ENCODE assay signal across 29 cellular contexts in the genomic region with DNA sequence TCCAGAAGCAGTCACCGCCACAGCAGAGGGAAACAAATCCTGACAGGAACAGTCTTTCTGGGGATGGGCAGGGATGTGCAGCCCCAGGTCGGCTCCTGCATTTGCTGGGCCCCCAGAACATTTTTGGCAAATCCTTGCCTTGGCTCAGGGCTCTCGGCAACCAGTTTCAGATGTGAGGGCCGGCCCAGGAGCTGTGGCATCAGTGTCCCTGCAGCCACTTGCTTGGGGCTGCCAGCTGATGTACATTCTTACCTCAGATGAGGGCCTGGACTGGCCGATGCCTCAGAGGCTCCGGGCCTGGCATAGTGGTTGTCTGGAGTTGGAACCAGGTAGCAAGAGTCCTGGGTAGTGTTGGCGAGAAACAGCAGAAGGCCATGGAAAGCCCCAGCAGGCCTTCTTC.
"Had no signal": no experiment of that assay in that cellular context is flagged by ENCODE, and none has a peak within 500 bp of the region (broad histone marks: within the 10 kb centered on the region; RNA-seq: fewer than 3 reads in every experiment).

No MANE protein-coding gene starts in this region.

- H3K4me3 Mint-ChIP-seq: activated B cell treated with CpG ODN at 0.5 μM for 24 hours; activated CD8-positive, alpha-beta memory T cell treated with anti-CD3 and anti-CD28 coated beads, Interleukin-2, amount 10 ng/mL, durations not matched to agents 7 days and 5 days; activated CD8-positive, alpha-beta T cell treated with anti-CD3 and anti-CD28 coated beads, Interleukin-2, amount 10 ng/mL, durations not matched to agents 7 days and 5 days; activated naive CD8-positive, alpha-beta T cell; dendritic cell treated with granulocyte-macrophage colony-stimulating factor and Interleukin-4, amounts not matched to agents 40 ng/mL and 50 ng/mL, for 4 days; endodermal cell; nephron progenitor cell; stimulated activated naive B cell treated with anti-CD40 and anti-IgM and Interleukin-4, amounts not matched to agents 10 μg/mL and 1 μg/mL and 100 μg/mL, for 72 hours; T-helper 2 cell treated with Interferon-gamma antibody and Interleukin-4, amounts not matched to agents 5 μg/mL and 100 μg/mL, for 36 hours had no signal

- ATAC-seq: activated CD8-positive, alpha-beta memory T cell treated with anti-CD3 and anti-CD28 coated beads, Interleukin-2, amount 10 ng/mL, durations not matched to agents 7 days and 5 days; activated CD8-positive, alpha-beta T cell treated with anti-CD3 and anti-CD28 coated beads, Interleukin-2, amount 10 ng/mL, durations not matched to agents 7 days and 5 days; esophagus mucosa; left colon; sciatic nerve; stimulated activated naive B cell treated with anti-CD40 and anti-IgM and Interleukin-4, amounts not matched to agents 10 μg/mL and 1 μg/mL and 100 μg/mL, for 72 hours had no signal

- H3K27me3 ChIP-seq: ovary, suprapubic skin, tibial nerve had no signal

- DNase-seq: activated B cell treated with CpG ODN at 0.5 μM for 24 hours; activated CD8-positive, alpha-beta memory T cell treated with anti-CD3 and anti-CD28 coated beads, Interleukin-2, amount 10 ng/mL, durations not matched to agents 7 days and 5 days; activated CD8-positive, alpha-beta T cell treated with anti-CD3 and anti-CD28 coated beads, Interleukin-2, amount 10 ng/mL, durations not matched to agents 7 days and 5 days; activated effector memory CD4-positive, alpha-beta T cell treated with Interleukin-2 at 50 U/mL for 16 hours; activated naive CD4-positive, alpha-beta T cell treated with Interleukin-2 at 50 U/mL for 16 hours; central memory CD4-positive, alpha-beta T cell; endodermal cell; foreskin fibroblast; head of caudate nucleus; hippocampal formation; left colon; mammary epithelial cell; nephron progenitor cell; ovary; stimulated activated CD4-positive, alpha-beta T cell treated with anti-CD3 and anti-CD28 coated beads, Interleukin-12 subunit alpha, Interleukin-12 subunit beta, amount 100 ng/mL, for 4 hours; stimulated activated CD4-positive, alpha-beta T cell treated with anti-CD3 and anti-CD28 coated beads, Interleukin-4, amount 100 ng/mL, for 24 hours; stimulated activated naive B cell treated with anti-CD40 and anti-IgM and Interleukin-4, amounts not matched to agents 10 μg/mL and 1 μg/mL and 100 μg/mL, for 72 hours; T-helper 1 cell had no signal

- H3K9me3 Mint-ChIP-seq: activated B cell treated with CpG ODN at 0.5 μM for 24 hours; dendritic cell treated with granulocyte-macrophage colony-stimulating factor and Interleukin-4, amounts not matched to agents 40 ng/mL and 50 ng/mL, for 4 days; endodermal cell; nephron progenitor cell; stimulated activated naive B cell treated with anti-CD40 and anti-IgM and Interleukin-4, amounts not matched to agents 10 μg/mL and 1 μg/mL and 100 μg/mL, for 72 hours; T-helper 2 cell treated with Interferon-gamma antibody and Interleukin-4, amounts not matched to agents 5 μg/mL and 100 μg/mL, for 36 hours had no signal

- H3K27ac Mint-ChIP-seq: activated B cell treated with CpG ODN at 0.5 μM for 24 hours; activated CD8-positive, alpha-beta memory T cell treated with anti-CD3 and anti-CD28 coated beads, Interleukin-2, amount 10 ng/mL, durations not matched to agents 7 days and 5 days; activated CD8-positive, alpha-beta T cell treated with anti-CD3 and anti-CD28 coated beads, Interleukin-2, amount 10 ng/mL, durations not matched to agents 7 days and 5 days; endodermal cell; progenitor cell of endocrine pancreas; stimulated activated naive B cell treated with anti-CD40 and anti-IgM and Interleukin-4, amounts not matched to agents 10 μg/mL and 1 μg/mL and 100 μg/mL, for 72 hours; T-helper 2 cell treated with Interferon-gamma antibody and Interleukin-4, amounts not matched to agents 5 μg/mL and 100 μg/mL, for 36 hours had no signal

- H3K36me3 ChIP-seq: ovary had no signal

- H3K27me3 Mint-ChIP-seq: activated B cell treated with CpG ODN at 0.5 μM for 24 hours; activated CD8-positive, alpha-beta memory T cell treated with anti-CD3 and anti-CD28 coated beads, Interleukin-2, amount 10 ng/mL, durations not matched to agents 7 days and 5 days; activated naive CD8-positive, alpha-beta T cell; dendritic cell treated with granulocyte-macrophage colony-stimulating factor and Interleukin-4, amounts not matched to agents 40 ng/mL and 50 ng/mL, for 4 days; progenitor cell of endocrine pancreas; stimulated activated naive B cell treated with anti-CD40 and anti-IgM and Interleukin-4, amounts not matched to agents 10 μg/mL and 1 μg/mL and 100 μg/mL, for 72 hours had no signal

- H3K27ac ChIP-seq: ovary, suprapubic skin had no signal

- H3K9me3 ChIP-seq: ovary, suprapubic skin, tibial nerve had no signal

- H3K4me3 ChIP-seq: ovary, skin epidermis, suprapubic skin, tibial nerve had no signal

- FAIRE-seq: astrocyte, keratinocyte had no signal
